Comparison of ENCODE assay signal across 8 cellular contexts in the genomic region with DNA sequence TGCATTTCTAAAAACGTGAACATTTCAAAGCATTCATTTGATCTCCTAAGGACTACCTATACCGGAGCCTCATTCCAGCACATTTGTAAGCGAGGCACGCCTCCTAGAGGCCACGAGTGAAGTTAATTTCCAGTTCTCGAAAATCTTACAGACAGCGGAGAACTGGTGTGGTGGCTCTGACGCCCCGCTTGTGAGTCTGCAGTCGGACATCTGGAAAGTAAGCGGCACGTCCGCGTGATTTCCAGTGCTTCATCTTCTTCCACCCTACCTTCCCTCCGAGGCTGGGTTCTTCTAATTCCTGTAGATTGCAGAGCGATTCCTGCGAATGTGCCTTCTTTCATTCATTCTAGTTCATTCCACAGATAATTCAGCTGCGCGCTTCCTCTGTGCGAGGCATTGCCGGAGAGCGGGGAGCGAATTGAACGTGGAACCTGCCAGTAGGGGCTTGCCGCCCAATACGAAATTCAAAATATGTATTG. TPM values are rescaled to one million over a fixed set of nuclear protein-coding genes. Genes with fewer than 3 reads are reported as not detected.
DNase-seq lines count a peak whose midpoint lies in the region; ATAC-seq and TF ChIP-seq lines count a peak whose summit lies in the region.

No MANE protein-coding gene starts in this region.

- H3K9me3 ChIP-seq in HUES48 (ENCODE audit: control insufficient read depth, insufficient read depth, low read length) (no peaks in the 10 kb centered on the region), OCI-LY3 (ENCODE audit: insufficient read depth, low read length) (no peaks in the 10 kb centered on the region), muscle layer of duodenum (ENCODE audit: control insufficient read depth in 1 of 2, low read length in 2 of 2) (no peaks in the 10 kb centered on the region)

- H3K27me3 ChIP-seq in HUES48 (ENCODE audit: control insufficient read depth, insufficient read depth, low read length) (no peaks in the 10 kb centered on the region), OCI-LY3 (ENCODE audit: low read depth, low read length) (no peaks in the 10 kb centered on the region), muscle layer of duodenum (ENCODE audit: low read depth, low read length) (no peaks in the 10 kb centered on the region)

- H2AFZ ChIP-seq in OCI-LY3 (ENCODE audit: low read depth, low read length), result peak overlapping the region; percentile 96

- H3K27ac ChIP-seq in HUES48 (ENCODE audit: low read depth, low read length), result no peak overlapping the region
- H3K27ac ChIP-seq in OCI-LY3 (ENCODE audit: low read length), result peak overlapping the region; percentile 56
- peak overlapping the region; percentile 76 for H3K27ac ChIP-seq in muscle layer of duodenum (ENCODE audit: low read length)

- H3K4me1 ChIP-seq in HUES48 (ENCODE audit: control insufficient read depth, insufficient read depth, low read length) (0 out of 2 replicates have a peak, but pooled peaks cover 4% of the 10 kb centered on the region), OCI-LY3 (ENCODE audit: low read length) (peaks cover 5% of the 10 kb centered on the region), muscle layer of duodenum (ENCODE audit: control insufficient read depth in 1 of 2, insufficient read depth in 2 of 2, low read length in 2 of 2) (peaks cover 4 to 12% of the 10 kb centered on the region in 2 donors)

- DNase-seq in DMS 273 (lab: John Stamatoyannopoulos, UW; ENCODE audit: unreplicated experiment), result peak; percentile 96
- peak; percentile 75 for DNase-seq in activated T-cell treated with anti-CD3 and anti-CD28 coated beads for 4 hours
- DNase-seq in stimulated activated CD8-positive, alpha-beta memory T cell treated with anti-CD3 and anti-CD28 coated beads, Interleukin-7, amount 100 ng/mL, for 4 hours (ENCODE audit: low read depth in 2 of 2), result peak; percentile 68 to 72

- H4K20me1 ChIP-seq in OCI-LY3 (ENCODE audit: insufficient read depth, low read length), result no peaks in the 10 kb centered on the region

- H3K36me3 ChIP-seq in HUES48 (ENCODE audit: control insufficient read depth, insufficient read depth, low read length) (peaks cover 30% of the 10 kb centered on the region), OCI-LY3 (replicated peaks; ENCODE audit: low read depth, low read length) (peaks cover 29% of the 10 kb centered on the region), muscle layer of duodenum (ENCODE audit: control insufficient read depth in 1 of 2, insufficient read depth in 2 of 2, low read length in 2 of 2) (peaks cover 6 to 24% of the 10 kb centered on the region in 2 donors)

- ATAC-seq in GM21390 (IDR thresholded peaks at IDR 0.05; ENCODE audit: unreplicated experiment) (peak; percentile 90), esophagus mucosa (peak; percentile 91)

- H3K9ac ChIP-seq in HUES48 (ENCODE audit: low read depth, low read length) (no peak overlapping the region), OCI-LY3 (ENCODE audit: low read length) (peak overlapping the region; percentile 84)

- peak; percentile 94 for TF ChIP-seq CTCF in OCI-LY3 (IDR thresholded peaks at IDR 0.05; ENCODE audit: low read depth, low read length)

- peaks cover 14% of the 10 kb centered on the region for H3K79me2 ChIP-seq in OCI-LY3 (ENCODE audit: low read length)

- H3K4me3 ChIP-seq in HUES48 (ENCODE audit: low read depth, low read length), result peak overlapping the region; percentile 92
- H3K4me3 ChIP-seq in OCI-LY3 (ENCODE audit: low read length), result peak overlapping the region; percentile 88
- H3K4me3 ChIP-seq in muscle layer of duodenum (ENCODE audit: low read depth in 1 of 2, low read length in 2 of 2), result peak overlapping the region; percentile 90 to 91

- peak overlapping the region; percentile 71 for H3K4me2 ChIP-seq in OCI-LY3 (ENCODE audit: low read length)

RNA-seq across cellular contexts. Expression of gene PRIM2, which starts 0.8 kb away (rescaled TPM):
- 6.1 TPM for total RNA-seq in esophagus mucosa
